9 cellular contexts compared by ENCODE assay signal in the genomic region with DNA sequence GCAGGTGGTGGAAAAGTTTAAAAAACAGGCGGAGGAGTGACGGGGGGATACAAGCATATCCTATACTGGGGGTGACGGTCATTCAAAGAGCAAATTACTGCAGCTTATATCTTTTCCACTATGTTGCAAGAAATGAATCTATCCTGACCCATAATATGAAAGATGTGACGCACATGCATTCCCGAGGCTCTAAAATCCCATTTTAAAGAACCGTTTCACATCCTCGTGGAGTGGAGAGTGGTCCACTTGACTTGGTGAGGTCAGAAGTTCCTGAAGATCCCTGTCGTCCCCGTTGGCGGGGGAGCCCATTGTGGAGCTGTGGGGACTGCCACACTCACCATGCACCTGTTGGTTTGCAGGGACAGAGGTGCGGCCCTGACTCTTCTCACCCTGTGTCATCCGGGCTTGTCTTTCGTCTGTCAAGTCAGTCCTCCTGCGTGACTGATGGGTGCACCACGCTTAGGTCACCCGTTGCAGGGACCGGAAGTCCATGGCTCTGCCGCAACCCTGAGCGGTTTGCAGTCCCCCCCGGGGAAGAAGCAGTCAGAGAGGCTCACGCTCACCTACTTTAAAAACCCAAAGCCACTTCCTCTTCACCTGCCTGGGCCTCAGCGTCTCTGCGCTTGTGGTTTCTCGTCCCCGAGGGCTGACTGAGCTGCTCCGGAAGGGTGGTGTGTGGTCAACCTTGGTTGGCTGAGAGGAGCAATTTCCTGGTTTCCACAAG. TPM values are rescaled to one million over a fixed set of nuclear protein-coding genes. Genes with fewer than 3 reads are reported as not detected.
A peak's percentile ranks its signal among the peaks of the same experiment; 100 is the strongest.
DNase-seq lines count a peak whose midpoint lies in the region; ATAC-seq and TF ChIP-seq lines count a peak whose summit lies in the region.
"Had no signal": no experiment of that assay in that cellular context is flagged by ENCODE, and none has a peak within 500 bp of the region (broad histone marks: within the 10 kb centered on the region; RNA-seq: fewer than 3 reads in every experiment).

No MANE protein-coding gene starts in this region.

- no peak overlapping the region for H2BK5ac ChIP-seq in neuronal stem cell (ENCODE audit: low read length)

- no CpG with 5 or more reads among the region's 26 CpGs for WGBS in neuronal stem cell (ENCODE audit: extremely low coverage in 2 of 2, insufficient read length in 2 of 2, insufficient replicate concordance in 1 of 2), 2 donors

- DNase-seq in T-helper 1 cell (peak; percentile 74 to 99 (median 83)), neuronal stem cell (ENCODE audit: low spot score) (no peak), upper lobe of right lung (peak; percentile 79), HCEC 1CT (no peak), NCI-H345 treated with DMSO at 0.1 percent for 48 hours (lab: John Stamatoyannopoulos, UW; ENCODE audit: unreplicated experiment) (no peak)
- peak; percentile 93 for DNase-seq in activated naive CD8-positive, alpha-beta T cell treated with anti-CD3 and anti-CD28 coated beads, Interleukin-2, amount 10 ng/mL, durations not matched to agents 7 days and 5 days

- H3K27ac Mint-ChIP-seq in activated naive CD8-positive, alpha-beta T cell treated with anti-CD3 and anti-CD28 coated beads, Interleukin-2, amount 10 ng/mL, durations not matched to agents 7 days and 5 days = peak overlapping the region; percentile 97

- H3K27me3 ChIP-seq in neuronal stem cell (ENCODE audit: control insufficient read depth in 3 of 3, insufficient read depth in 3 of 3, low read depth in 1 of 3, low read length in 3 of 3) = no peaks in the 10 kb centered on the region
- H3K27me3 ChIP-seq in upper lobe of right lung = no peaks in the 10 kb centered on the region
- H3K27me3 ChIP-seq: thyroid gland had no signal

- H3K4me2 ChIP-seq in neuronal stem cell (ENCODE audit: insufficient read depth, low read length, poor library complexity, severe bottlenecking) = no peak overlapping the region

- peak overlapping the region; percentile 91 for H3K4me3 Mint-ChIP-seq in activated naive CD8-positive, alpha-beta T cell treated with anti-CD3 and anti-CD28 coated beads, Interleukin-2, amount 10 ng/mL, durations not matched to agents 7 days and 5 days

- peak overlapping the region; percentile 14 for H2BK12ac ChIP-seq in neuronal stem cell (ENCODE audit: low read length)

- H2AK5ac ChIP-seq in neuronal stem cell (ENCODE audit: low read depth, low read length) = no peak overlapping the region

- H2BK15ac ChIP-seq in neuronal stem cell (ENCODE audit: low read length) = no peak overlapping the region

- H3K23ac ChIP-seq in neuronal stem cell (ENCODE audit: low read depth, low read length, poor library complexity) = no peak overlapping the region

- peaks cover 29% of the 10 kb centered on the region for H3K36me3 Mint-ChIP-seq in activated naive CD8-positive, alpha-beta T cell treated with anti-CD3 and anti-CD28 coated beads, Interleukin-2, amount 10 ng/mL, durations not matched to agents 7 days and 5 days

- TF ChIP-seq CTCF in upper lobe of right lung (IDR thresholded peaks at IDR 0.05) = no peak

- no peak overlapping the region for H4K91ac ChIP-seq in neuronal stem cell (ENCODE audit: low read depth, low read length, poor library complexity)

- H4K8ac ChIP-seq in neuronal stem cell (ENCODE audit: low read depth, low read length) = no peak overlapping the region

- peaks cover 74% of the 10 kb centered on the region for H3K4me1 Mint-ChIP-seq in activated naive CD8-positive, alpha-beta T cell treated with anti-CD3 and anti-CD28 coated beads, Interleukin-2, amount 10 ng/mL, durations not matched to agents 7 days and 5 days

- no peaks in the 10 kb centered on the region for H3K9me3 Mint-ChIP-seq in activated naive CD8-positive, alpha-beta T cell treated with anti-CD3 and anti-CD28 coated beads, Interleukin-2, amount 10 ng/mL, durations not matched to agents 7 days and 5 days

- H2BK120ac ChIP-seq in neuronal stem cell (ENCODE audit: low read depth, low read length) = no peak overlapping the region

- H3K14ac ChIP-seq in neuronal stem cell (ENCODE audit: low read length) = no peak overlapping the region

- no peaks in the 10 kb centered on the region for H3K27me3 Mint-ChIP-seq in activated naive CD8-positive, alpha-beta T cell treated with anti-CD3 and anti-CD28 coated beads, Interleukin-2, amount 10 ng/mL, durations not matched to agents 7 days and 5 days

- H3K27ac ChIP-seq in neuronal stem cell (replicated peaks; ENCODE audit: low read length) = peak overlapping the region; percentile 29
- peak overlapping the region; percentile 88 for H3K27ac ChIP-seq in upper lobe of right lung

- H3K79me1 ChIP-seq in neuronal stem cell (ENCODE audit: low read depth, low read length) = no peaks in the 10 kb centered on the region

- H3K36me3 ChIP-seq in neuronal stem cell (replicated peaks in 1 of 2; ENCODE audit: control insufficient read depth in 2 of 2, insufficient read depth in 2 of 2, low read length in 2 of 2) (peaks cover 5 to 25% of the 10 kb centered on the region in 2 donors), upper lobe of right lung (no peaks in the 10 kb centered on the region)

- H3K4me1 ChIP-seq in neuronal stem cell (ENCODE audit: control insufficient read depth in 2 of 2, insufficient read depth in 1 of 2, low read depth in 1 of 2, low read length in 2 of 2) (peaks cover 16 to 25% of the 10 kb centered on the region in 2 donors), upper lobe of right lung (peaks cover 43% of the 10 kb centered on the region)

- ATAC-seq in GM19025 (IDR thresholded peaks at IDR 0.05; ENCODE audit: low read depth, unreplicated experiment) = peak; percentile 52
- peak; percentile 45 for ATAC-seq in HG03103 (IDR thresholded peaks at IDR 0.05; ENCODE audit: low read depth, unreplicated experiment)
- peak; percentile 46 for ATAC-seq in activated naive CD8-positive, alpha-beta T cell treated with anti-CD3 and anti-CD28 coated beads, Interleukin-2, amount 10 ng/mL, durations not matched to agents 7 days and 5 days (ENCODE audit: low read depth)
- ATAC-seq in upper lobe of right lung = peak; percentile 28

- H3K4me3 ChIP-seq in neuronal stem cell (ENCODE audit: low read length in 2 of 2) (no peak overlapping the region), upper lobe of right lung (peak overlapping the region; percentile 16)
- H3K4me3 ChIP-seq: thyroid gland had no signal

- H3K9me3 ChIP-seq in neuronal stem cell (replicated peaks in 1 of 2; ENCODE audit: control insufficient read depth in 2 of 2, insufficient read depth in 1 of 2, low read depth in 1 of 2, low read length in 2 of 2) (peaks cover 0 to 9% of the 10 kb centered on the region in 2 donors), upper lobe of right lung (no peaks in the 10 kb centered on the region)
- H3K9me3 ChIP-seq: thyroid gland had no signal

- H2AFZ ChIP-seq in neuronal stem cell (ENCODE audit: low read length) = no peak overlapping the region

- H3K4ac ChIP-seq in neuronal stem cell (ENCODE audit: low read length) = no peak overlapping the region

- intact Hi-C loops in upper lobe of right lung (cut with DNase I) = loop anchor here (10.0 kb wide), 1 partner anchor 157 kb away; a partner anchor contains a TSS

- no peak overlapping the region for H3K18ac ChIP-seq in neuronal stem cell (ENCODE audit: low read length)

- POLR2A ChIA-PET in activated naive CD8-positive, alpha-beta T cell treated with anti-CD3 and anti-CD28 coated beads, Interleukin-2, amount 10 ng/mL, durations not matched to agents 7 days and 5 days (lab: Charles Lee) = interaction anchor here (0.6 to 10.9 kb wide), 22 partner anchors 10 to 240 kb away, joined by 3 to 195 read pairs (median 5); a partner anchor contains a TSS

- no peak overlapping the region for H3K9ac ChIP-seq in neuronal stem cell (ENCODE audit: low read depth, low read length, poor library complexity)

RNA-seq across cellular contexts. Expression of a gene that starts 53.0 kb away (rescaled TPM):
- total RNA-seq in activated naive CD8-positive, alpha-beta T cell treated with anti-CD3 and anti-CD28 coated beads, Interleukin-2, amount 10 ng/mL, durations not matched to agents 7 days and 5 days = 100 to 1,000 TPM; 107 to 111 TPM
- polyA plus RNA-seq in neuronal stem cell (2013, experiment 1 of 2) = 11.8 TPM
- 10.9 TPM for polyA plus RNA-seq in neuronal stem cell (2013, experiment 2 of 2)
- total RNA-seq in upper lobe of right lung = 21.4 TPM

RNA-seq across cellular contexts. Expression of a gene that starts 53.2 kb away (rescaled TPM):
- total RNA-seq in activated naive CD8-positive, alpha-beta T cell treated with anti-CD3 and anti-CD28 coated beads, Interleukin-2, amount 10 ng/mL, durations not matched to agents 7 days and 5 days = 10 to 100 TPM; 71.4 to 73.4 TPM
- 37.6 TPM for polyA plus RNA-seq in neuronal stem cell (2013, experiment 1 of 2)
- 36.0 TPM for polyA plus RNA-seq in neuronal stem cell (2013, experiment 2 of 2)
- 36.6 TPM for total RNA-seq in upper lobe of right lung

Comparison
In these comparisons a context has a peak if more than half of its experiments do, and no peak if none do; other contexts are left out.
1. DNase-seq: peak in T-helper 1 cell (5 of 5), activated naive CD8-positive, alpha-beta T cell treated with anti-CD3 and anti-CD28 coated beads, Interleukin-2, amount 10 ng/mL, durations not matched to agents 7 days and 5 days (single experiment) and upper lobe of right lung (single experiment); none in neuronal stem cell (single experiment), HCEC 1CT (single experiment) and NCI-H345 treated with DMSO at 0.1 percent for 48 hours (single experiment).
2. Peak in every context shown above with its lines, with median percentiles within 50 percentile points of each other: ATAC-seq.